8 cellular contexts compared by ENCODE assay signal in the genomic region with DNA sequence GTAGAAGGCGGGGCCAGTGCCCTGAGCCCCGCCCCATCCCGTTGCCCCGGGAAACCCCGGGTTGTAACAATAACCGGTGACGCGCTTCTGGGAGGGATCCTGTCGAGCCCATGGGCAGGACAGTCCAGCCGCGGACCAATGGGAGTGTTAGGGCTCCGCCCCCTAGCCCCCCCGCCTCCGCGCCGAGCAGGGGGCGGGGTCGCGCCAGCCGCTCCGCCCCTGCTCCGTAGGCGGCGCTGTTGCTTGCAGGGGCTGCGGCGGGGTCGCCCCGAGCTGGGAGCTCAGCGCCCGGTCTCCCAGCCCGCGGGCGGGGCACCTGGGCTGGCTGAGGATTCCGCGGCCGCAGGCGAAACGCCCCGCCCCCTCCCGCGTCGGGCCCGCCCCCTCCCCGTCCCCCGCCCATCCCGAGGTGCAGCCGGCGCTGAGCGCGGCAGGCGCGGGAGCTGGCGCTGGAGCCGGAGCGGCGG. TPM values are rescaled to one million over a fixed set of nuclear protein-coding genes. Genes with fewer than 3 reads are reported as not detected.
DNase-seq lines count a peak whose midpoint lies in the region; ATAC-seq and TF ChIP-seq lines count a peak whose summit lies in the region.

FOXO6 (plus strand) TSS at position 407 of the 467 bp plus-strand sequence.

- H3K9me3 ChIP-seq in BLaER1 treated with 17β-estradiol and CSF1 and Interleukin-3, amounts not matched to agents 10 nM and 100 nM (replicated peaks in 1 of 11) = no peaks in the 10 kb centered on the region

- no peak for TF ChIP-seq POLR2A in lower leg skin (IDR thresholded peaks at IDR 0.05)

- H3K4me3 ChIP-seq in BLaER1 treated with 17β-estradiol and CSF1 and Interleukin-3, amounts not matched to agents 10 nM and 100 nM = peak within 1 kb of the TSS; percentile 59 to 78 (median 70)
- H3K4me3 ChIP-seq in lower leg skin (ENCODE audit: low read depth, poor library complexity, severe bottlenecking) = peak within 1 kb of the TSS; percentile 26

- intact Hi-C loops in lower leg skin (cut with DNase I; ENCODE audit: low total_unique reads) = no loop called here

- CTCF ChIA-PET in activated CD4-positive, alpha-beta memory T cell treated with anti-CD3 and anti-CD28 coated beads, Interleukin-2, amount 10 ng/mL, durations not matched to agents 7 days and 5 days (lab: Charles Lee) = interaction anchor here (1.3 kb wide), 1 partner anchor 72 kb away, joined by 3 read pairs; no protein-coding TSS in a partner anchor

- 0% methylated on average over 1 to 5 of the region's 56 CpGs for WGBS in lower leg skin, 2 donors

- H3K36me3 ChIP-seq in BLaER1 treated with 17β-estradiol and CSF1 and Interleukin-3, amounts not matched to agents 10 nM and 100 nM = no peaks in the 10 kb centered on the region

- H3K4me1 ChIP-seq in BLaER1 treated with 17β-estradiol and CSF1 and Interleukin-3, amounts not matched to agents 10 nM and 100 nM = peaks cover 54 to 88% (median 85%) of the 10 kb centered on the region in 10 experiments

- peak within 1 kb of the TSS; percentile 62 for H3K4me3 Mint-ChIP-seq in activated CD4-positive, alpha-beta memory T cell treated with anti-CD3 and anti-CD28 coated beads, Interleukin-2, amount 10 ng/mL, durations not matched to agents 7 days and 5 days

- no peaks in the 10 kb centered on the region for H3K9me3 Mint-ChIP-seq in activated CD4-positive, alpha-beta memory T cell treated with anti-CD3 and anti-CD28 coated beads, Interleukin-2, amount 10 ng/mL, durations not matched to agents 7 days and 5 days

- peaks cover 8% of the 10 kb centered on the region for H3K4me1 Mint-ChIP-seq in activated CD4-positive, alpha-beta memory T cell treated with anti-CD3 and anti-CD28 coated beads, Interleukin-2, amount 10 ng/mL, durations not matched to agents 7 days and 5 days

- POLR2A ChIA-PET in activated CD4-positive, alpha-beta memory T cell treated with anti-CD3 and anti-CD28 coated beads, Interleukin-2, amount 10 ng/mL, durations not matched to agents 7 days and 5 days (lab: Charles Lee) = no interaction called here

- peaks cover 54% of the 10 kb centered on the region for H3K27me3 Mint-ChIP-seq in activated CD4-positive, alpha-beta memory T cell treated with anti-CD3 and anti-CD28 coated beads, Interleukin-2, amount 10 ng/mL, durations not matched to agents 7 days and 5 days

- H3K9ac ChIP-seq in BLaER1 treated with 17β-estradiol and CSF1 and Interleukin-3, amounts not matched to agents 10 nM and 100 nM = peak within 1 kb of the TSS; percentile 30 to 79 (median 67); a peak in 21 of 22 replicates

- H4K20me1 ChIP-seq in BLaER1 treated with 17β-estradiol and CSF1 and Interleukin-3, amounts not matched to agents 10 nM and 100 nM = peaks cover 0 to 47% (median 12%) of the 10 kb centered on the region in 11 experiments; a peak in 9 of 22 replicates

- no peaks in the 10 kb centered on the region for H3K36me3 Mint-ChIP-seq in activated CD4-positive, alpha-beta memory T cell treated with anti-CD3 and anti-CD28 coated beads, Interleukin-2, amount 10 ng/mL, durations not matched to agents 7 days and 5 days (ENCODE audit: low read depth)

- peak within 1 kb of the TSS; percentile 97 to 100 (median 100) for H3K4me2 ChIP-seq in BLaER1 treated with 17β-estradiol and CSF1 and Interleukin-3, amounts not matched to agents 10 nM and 100 nM

- peak; percentile 100 for DNase-seq in NCI-H748 treated with DMSO at 0.1 percent for 48 hours (lab: John Stamatoyannopoulos, UW)
- DNase-seq in activated CD4-positive, alpha-beta memory T cell treated with anti-CD3 and anti-CD28 coated beads, Interleukin-2, amount 10 ng/mL, durations not matched to agents 7 days and 5 days = peak; percentile 93
- peak; percentile 99 for DNase-seq in ecto neural progenitor cell (ENCODE audit: low spot score)
- DNase-seq in lower leg skin (ENCODE audit: low spot score in 2 of 2) = peak; percentile 97 to 99
- DNase-seq in stimulated activated CD4-positive, alpha-beta T cell treated with anti-CD3 and anti-CD28 coated beads, Interleukin-4, amount 100 ng/mL, for 4 hours = peak; percentile 87 to 92

- H3K27ac Mint-ChIP-seq in activated CD4-positive, alpha-beta memory T cell treated with anti-CD3 and anti-CD28 coated beads, Interleukin-2, amount 10 ng/mL, durations not matched to agents 7 days and 5 days = no peak within 1 kb of the TSS

- TF ChIP-seq CTCF in lower leg skin (IDR thresholded peaks at IDR 0.05) = no peak

- H3K27ac ChIP-seq in BLaER1 treated with 17β-estradiol and CSF1 and Interleukin-3, amounts not matched to agents 10 nM and 100 nM = peak within 1 kb of the TSS in 4 of 11 experiments; percentile 34 to 61 (median 46); a peak in 5 of 22 replicates

- peaks cover 20 to 37% (median 26%) of the 10 kb centered on the region in 11 experiments; a peak in 20 of 22 replicates for H3K27me3 ChIP-seq in BLaER1 treated with 17β-estradiol and CSF1 and Interleukin-3, amounts not matched to agents 10 nM and 100 nM

- ATAC-seq in GM19438 (IDR thresholded peaks at IDR 0.05; ENCODE audit: low read depth, unreplicated experiment) (peak; percentile 90), HG03571 (IDR thresholded peaks at IDR 0.05; ENCODE audit: unreplicated experiment) (peak; percentile 89)

RNA-seq across cellular contexts. Expression of gene FOXO6, which starts in this region (rescaled TPM):
- under 1 TPM in 1 of 2 experiments, not detected in 1; 0.20 TPM for total RNA-seq in activated CD4-positive, alpha-beta memory T cell treated with anti-CD3 and anti-CD28 coated beads, Interleukin-2, amount 10 ng/mL, durations not matched to agents 7 days and 5 days
- total RNA-seq in lower leg skin = 1 to 10 TPM in 3 of 4 donors, under 1 TPM in 1; 0.15 to 3.5 (median 1.5) TPM

Comparison
In these comparisons a context has a peak if more than half of its experiments do, and no peak if none do; other contexts are left out.
1. Peak in DNase-seq in activated CD4-positive, alpha-beta memory T cell treated with anti-CD3 and anti-CD28 coated beads, Interleukin-2, amount 10 ng/mL, durations not matched to agents 7 days and 5 days; RNA of the gene not detected or under 1 TPM.